ENCODE assay signal across 16 cellular contexts in the genomic region with DNA sequence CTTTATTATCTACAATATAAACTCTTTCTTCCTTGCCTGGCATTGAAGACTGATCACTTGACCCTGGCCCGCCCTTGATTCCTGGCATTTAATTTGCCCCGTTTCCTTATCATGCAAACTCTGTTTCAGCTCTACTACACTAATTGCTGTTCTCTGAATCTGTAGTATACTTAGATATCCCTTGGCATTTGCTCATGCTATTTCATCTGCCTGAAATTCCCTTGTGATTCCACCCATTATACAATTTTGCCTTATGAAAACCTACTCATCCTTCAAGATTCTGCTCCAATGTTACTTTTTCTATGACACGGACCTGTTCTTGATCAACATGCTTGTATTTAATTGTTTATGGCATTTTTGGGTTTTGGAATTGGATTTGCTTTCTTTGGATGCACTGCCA.
A peak's percentile ranks its signal among the peaks of the same experiment; 100 is the strongest.
DNase-seq lines count a peak whose midpoint lies in the region; ATAC-seq and TF ChIP-seq lines count a peak whose summit lies in the region.
"Had no signal": no experiment of that assay in that cellular context is flagged by ENCODE, and none has a peak within 500 bp of the region (broad histone marks: within the 10 kb centered on the region; RNA-seq: fewer than 3 reads in every experiment).

No MANE protein-coding gene starts in this region.

- no peaks in the 10 kb centered on the region for H3K79me2 ChIP-seq in SK-N-SH (ENCODE audit: insufficient read depth)

- peaks cover 5% of the 10 kb centered on the region for H3K9me3 Mint-ChIP-seq in Calu3 (ENCODE audit: low read depth, unreplicated experiment)
- H3K9me3 Mint-ChIP-seq: IgD-negative memory B cell had no signal

- no peak overlapping the region for H3K4me3 ChIP-seq in SK-N-SH (ENCODE audit: low read depth in 2 of 2, low read length in 1 of 2)
- H3K4me3 ChIP-seq in fibroblast of the aortic adventitia (ENCODE audit: low read depth, low read length), result no peak overlapping the region
- H3K4me3 ChIP-seq in suprapubic skin, result no peak overlapping the region
- H3K4me3 ChIP-seq: BLaER1 treated with 17β-estradiol and CSF1 and Interleukin-3, amounts not matched to agents 10 nM and 100 nM; GM23338 had no signal

- POLR2A ChIA-PET in SK-N-SH (lab: Yijun Ruan, JAX), result no interaction called here

- H3K4me3 Mint-ChIP-seq in Calu3 (ENCODE audit: low read depth, unreplicated experiment), result no peak overlapping the region
- H3K4me3 Mint-ChIP-seq: CD8-positive, alpha-beta T cell; GM23338; HFFc6; IgD-negative memory B cell had no signal

- no peaks in the 10 kb centered on the region for H4K20me1 ChIP-seq in SK-N-SH (ENCODE audit: insufficient read depth)
- H4K20me1 ChIP-seq: BLaER1 treated with 17β-estradiol and CSF1 and Interleukin-3, amounts not matched to agents 10 nM and 100 nM had no signal

- H3K36me3 ChIP-seq in SK-N-SH (replicated peaks in 1 of 2; ENCODE audit: control insufficient read depth in 1 of 2, insufficient read depth in 2 of 2, low read length in 1 of 2) (no peaks in the 10 kb centered on the region), suprapubic skin (no peaks in the 10 kb centered on the region)
- H3K36me3 ChIP-seq: BLaER1 treated with 17β-estradiol and CSF1 and Interleukin-3, amounts not matched to agents 10 nM and 100 nM had no signal

- no peak for TF ChIP-seq CTCF in Calu3 (IDR thresholded peaks at IDR 0.05; ENCODE audit: unreplicated experiment)
- TF ChIP-seq CTCF in SK-N-SH (IDR thresholded peaks at IDR 0.05), result no peak
- TF ChIP-seq CTCF in fibroblast of the aortic adventitia (IDR thresholded peaks at IDR 0.05; ENCODE audit: insufficient read depth, low read length), result no peak
- no peak for TF ChIP-seq CTCF in suprapubic skin (IDR thresholded peaks at IDR 0.05)

- H3K9ac ChIP-seq in SK-N-SH, result no peak overlapping the region
- H3K9ac ChIP-seq: BLaER1 treated with 17β-estradiol and CSF1 and Interleukin-3, amounts not matched to agents 10 nM and 100 nM had no signal

- 22% methylated on average over 3 of the region's 3 CpGs for WGBS in SK-N-SH (ENCODE audit: low lambda C conversion rate)
- 60% methylated on average over 3 of the region's 3 CpGs for WGBS in suprapubic skin

- peak overlapping the region; percentile 63 for H3K27ac Mint-ChIP-seq in Calu3 (ENCODE audit: unreplicated experiment)
- H3K27ac Mint-ChIP-seq: CD8-positive, alpha-beta T cell; GM23338; HFFc6; IgD-negative memory B cell had no signal

- H3K27me3 ChIP-seq in SK-N-SH (ENCODE audit: insufficient read depth), result no peaks in the 10 kb centered on the region
- no peaks in the 10 kb centered on the region for H3K27me3 ChIP-seq in suprapubic skin

- H3K27ac ChIP-seq in SK-N-SH (ENCODE audit: low read depth in 2 of 2, low read length in 1 of 2) (no peak overlapping the region), suprapubic skin (no peak overlapping the region)
- H3K27ac ChIP-seq: BLaER1 treated with 17β-estradiol and CSF1 and Interleukin-3, amounts not matched to agents 10 nM and 100 nM had no signal

- peaks cover 9% of the 10 kb centered on the region for H3K4me1 Mint-ChIP-seq in Calu3 (ENCODE audit: low read depth, unreplicated experiment)

- H3K4me1 ChIP-seq in SK-N-SH (ENCODE audit: control insufficient read depth in 1 of 2, insufficient read depth in 2 of 2, low read depth in 1 of 2, low read length in 1 of 2) (no peaks in the 10 kb centered on the region), suprapubic skin (no peaks in the 10 kb centered on the region)
- H3K4me1 ChIP-seq: BLaER1 treated with 17β-estradiol and CSF1 and Interleukin-3, amounts not matched to agents 10 nM and 100 nM had no signal

- intact Hi-C loops in Calu3 (cut with micrococcal nuclease; ENCODE audit: unreplicated experiment), result no loop called here

- no peak for DNase-seq in Calu3
- DNase-seq in SK-N-SH, result no peak
- DNase-seq in dedifferentiated amniotic fluid mesenchymal stem cell (ENCODE audit: extremely low spot score), result peak; percentile 34
- peak; percentile 2 for DNase-seq in fibroblast of the aortic adventitia (ENCODE audit: low read depth)
- no peak for DNase-seq in stimulated activated CD4-positive, alpha-beta T cell treated with anti-CD3 and anti-CD28 coated beads, Interleukin-4, amount 100 ng/mL, for 24 hours
- no peak for DNase-seq in suprapubic skin (ENCODE audit: low spot score in 2 of 2)
- DNase-seq: 8988T; CD8-positive, alpha-beta T cell; H7; HFFc6 had no signal

- H3K36me3 Mint-ChIP-seq in Calu3 (ENCODE audit: insufficient read depth, unreplicated experiment), result peaks cover 5% of the 10 kb centered on the region
- H3K36me3 Mint-ChIP-seq: CD8-positive, alpha-beta T cell; IgD-negative memory B cell had no signal

- no peaks in the 10 kb centered on the region for H3F3A ChIP-seq in SK-N-SH (replicated peaks; ENCODE audit: insufficient read depth)

- no peaks in the 10 kb centered on the region for H3K9me2 ChIP-seq in SK-N-SH

- TF ChIP-seq POLR2A in suprapubic skin (IDR thresholded peaks at IDR 0.05), result no peak

- CTCF ChIA-PET in Calu3 (lab: Charles Lee), result no interaction called here
- CTCF ChIA-PET in SK-N-SH (lab: Yijun Ruan, JAX), result interaction anchor here (0.6 kb wide), 1 partner anchor 337 kb away, joined by 3 read pairs; no protein-coding TSS in a partner anchor

- no peaks in the 10 kb centered on the region for H3K9me3 ChIP-seq in SK-N-SH
- no peaks in the 10 kb centered on the region for H3K9me3 ChIP-seq in suprapubic skin

- TF ChIP-seq RAD21 in SK-N-SH (IDR thresholded peaks at IDR 0.05; ENCODE audit: low read length), result no peak

- ATAC-seq in GM18858 (IDR thresholded peaks at IDR 0.05; ENCODE audit: unreplicated experiment), result no peak
- ATAC-seq: CD8-positive, alpha-beta T cell; GM23338; HCT116; HepG2 had no signal

- BruUV-seq in Calu3 (replicated peaks; lab: Mats Ljungman, UMichigan), result no TSS peak

- TF ChIP-seq EP300 in SK-N-SH (IDR thresholded peaks at IDR 0.05; ENCODE audit: borderline replicate concordance in 1 of 2, low read depth in 1 of 2, low read length in 1 of 2), result no peak
- no peak for TF ChIP-seq EP300 in suprapubic skin (IDR thresholded peaks at IDR 0.05)

- H3K4me2 ChIP-seq in SK-N-SH, result no peak overlapping the region
- H3K4me2 ChIP-seq: BLaER1 treated with 17β-estradiol and CSF1 and Interleukin-3, amounts not matched to agents 10 nM and 100 nM; GM23338 had no signal

- H3K27me3 Mint-ChIP-seq in Calu3 (ENCODE audit: unreplicated experiment), result no peaks in the 10 kb centered on the region
- H3K27me3 Mint-ChIP-seq: IgD-negative memory B cell had no signal

- H2AFZ ChIP-seq in SK-N-SH (ENCODE audit: low read depth), result no peak overlapping the region
- H2AFZ ChIP-seq: GM23338 had no signal

TF ChIP-seq in SK-N-SH, 30 proteins besides CTCF, POLR2A, EP300 and RAD21:
- TF ChIP-seq TCF12 (IDR thresholded peaks at IDR 0.05), result 0 out of 2 replicates have a peak, but pooled peaks have one; percentile 8
- TF ChIP-seq, protein P1, sequence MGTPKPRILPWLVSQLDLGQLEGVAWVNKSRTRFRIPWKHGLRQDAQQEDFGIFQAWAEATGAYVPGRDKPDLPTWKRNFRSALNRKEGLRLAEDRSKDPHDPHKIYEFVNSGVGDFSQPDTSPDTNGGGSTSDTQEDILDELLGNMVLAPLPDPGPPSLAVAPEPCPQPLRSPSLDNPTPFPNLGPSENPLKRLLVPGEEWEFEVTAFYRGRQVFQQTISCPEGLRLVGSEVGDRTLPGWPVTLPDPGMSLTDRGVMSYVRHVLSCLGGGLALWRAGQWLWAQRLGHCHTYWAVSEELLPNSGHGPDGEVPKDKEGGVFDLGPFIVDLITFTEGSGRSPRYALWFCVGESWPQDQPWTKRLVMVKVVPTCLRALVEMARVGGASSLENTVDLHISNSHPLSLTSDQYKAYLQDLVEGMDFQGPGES (IDR thresholded peaks at IDR 0.05; ENCODE audit: low read depth, low read length), result no peak
TF ChIP-seq in SK-N-SH: peak in this region for 1.

Comparison
In these comparisons a context has a peak if more than half of its experiments do, and no peak if none do; other contexts are left out.
1. DNase-seq: peak in dedifferentiated amniotic fluid mesenchymal stem cell (single experiment) and fibroblast of the aortic adventitia (single experiment); none in Calu3 (single experiment), SK-N-SH (single experiment), stimulated activated CD4-positive, alpha-beta T cell treated with anti-CD3 and anti-CD28 coated beads, Interleukin-4, amount 100 ng/mL, for 24 hours (single experiment) and suprapubic skin (0 of 2).